In genomic region chr2:155904720-155905119, GRCh38 we compare ENCODE assay signal across 1 cellular context.
TF ChIP-seq lines count a peak whose summit lies in the region.

No MANE protein-coding gene starts in this region.

TF ChIP-seq in HCT116, 20 proteins besides CTCF, POLR2A, EP300 and RAD21 (continued from another document):
- TF ChIP-seq, protein P1, sequence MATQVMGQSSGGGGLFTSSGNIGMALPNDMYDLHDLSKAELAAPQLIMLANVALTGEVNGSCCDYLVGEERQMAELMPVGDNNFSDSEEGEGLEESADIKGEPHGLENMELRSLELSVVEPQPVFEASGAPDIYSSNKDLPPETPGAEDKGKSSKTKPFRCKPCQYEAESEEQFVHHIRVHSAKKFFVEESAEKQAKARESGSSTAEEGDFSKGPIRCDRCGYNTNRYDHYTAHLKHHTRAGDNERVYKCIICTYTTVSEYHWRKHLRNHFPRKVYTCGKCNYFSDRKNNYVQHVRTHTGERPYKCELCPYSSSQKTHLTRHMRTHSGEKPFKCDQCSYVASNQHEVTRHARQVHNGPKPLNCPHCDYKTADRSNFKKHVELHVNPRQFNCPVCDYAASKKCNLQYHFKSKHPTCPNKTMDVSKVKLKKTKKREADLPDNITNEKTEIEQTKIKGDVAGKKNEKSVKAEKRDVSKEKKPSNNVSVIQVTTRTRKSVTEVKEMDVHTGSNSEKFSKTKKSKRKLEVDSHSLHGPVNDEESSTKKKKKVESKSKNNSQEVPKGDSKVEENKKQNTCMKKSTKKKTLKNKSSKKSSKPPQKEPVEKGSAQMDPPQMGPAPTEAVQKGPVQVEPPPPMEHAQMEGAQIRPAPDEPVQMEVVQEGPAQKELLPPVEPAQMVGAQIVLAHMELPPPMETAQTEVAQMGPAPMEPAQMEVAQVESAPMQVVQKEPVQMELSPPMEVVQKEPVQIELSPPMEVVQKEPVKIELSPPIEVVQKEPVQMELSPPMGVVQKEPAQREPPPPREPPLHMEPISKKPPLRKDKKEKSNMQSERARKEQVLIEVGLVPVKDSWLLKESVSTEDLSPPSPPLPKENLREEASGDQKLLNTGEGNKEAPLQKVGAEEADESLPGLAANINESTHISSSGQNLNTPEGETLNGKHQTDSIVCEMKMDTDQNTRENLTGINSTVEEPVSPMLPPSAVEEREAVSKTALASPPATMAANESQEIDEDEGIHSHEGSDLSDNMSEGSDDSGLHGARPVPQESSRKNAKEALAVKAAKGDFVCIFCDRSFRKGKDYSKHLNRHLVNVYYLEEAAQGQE (IDR thresholded peaks at IDR 0.05; ENCODE audit: low read depth) = no peak
- TF ChIP-seq SP1 (IDR thresholded peaks at IDR 0.05; ENCODE audit: low read depth) (no peak), CBX3 (IDR thresholded peaks at IDR 0.05; ENCODE audit: low read depth) (no peak), JUND (IDR thresholded peaks at IDR 0.05) (no peak), ATF3 (IDR thresholded peaks at IDR 0.05) (no peak), TCF7L2 (IDR thresholded peaks at IDR 0.05; ENCODE audit: borderline replicate concordance, extremely low read depth, insufficient read depth, insufficient read length) (no peak), ELF1 (IDR thresholded peaks at IDR 0.05; ENCODE audit: borderline replicate concordance, low read depth) (no peak), FOSL1 (IDR thresholded peaks at IDR 0.05; ENCODE audit: low read depth) (no peak), EZH2phosphoT487 (IDR thresholded peaks at IDR 0.05; ENCODE audit: borderline replicate concordance) (no peak), POLR2AphosphoS5 (IDR thresholded peaks at IDR 0.05; ENCODE audit: low read depth, low read length) (no peak), MAX (IDR thresholded peaks at IDR 0.05) (no peak)
TF ChIP-seq in HCT116: peak in this region for 0.
